ENCODE assay signal across 17 cellular contexts in the genomic region with DNA sequence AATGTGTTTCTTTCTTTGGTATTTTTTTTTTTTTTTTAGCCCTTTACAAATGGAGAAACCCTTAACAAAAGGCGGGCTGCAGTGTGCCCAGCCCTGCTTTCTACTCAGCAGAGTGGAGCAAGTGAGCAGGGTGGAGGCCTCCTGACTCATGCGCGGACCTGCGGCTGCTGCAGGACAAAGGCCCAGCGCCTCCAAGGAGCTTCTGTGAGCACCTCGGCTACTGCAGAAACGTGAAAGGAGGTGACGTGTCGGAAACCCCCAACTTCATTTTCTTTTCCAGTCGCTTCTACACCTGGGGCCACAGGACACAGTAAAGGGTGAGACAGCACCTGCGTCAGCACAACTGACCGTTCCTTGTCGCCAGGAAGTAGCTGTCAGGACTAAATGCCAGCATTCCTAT. TPM values are rescaled to one million over a fixed set of nuclear protein-coding genes. Genes with fewer than 3 reads are reported as not detected.
A peak's percentile ranks its signal among the peaks of the same experiment; 100 is the strongest.
DNase-seq lines count a peak whose midpoint lies in the region; ATAC-seq and TF ChIP-seq lines count a peak whose summit lies in the region.
"Had no signal": no experiment of that assay in that cellular context is flagged by ENCODE, and none has a peak within 500 bp of the region (broad histone marks: within the 10 kb centered on the region; RNA-seq: fewer than 3 reads in every experiment).

No MANE protein-coding gene starts in this region.

- H3K23ac ChIP-seq in neuronal stem cell (ENCODE audit: low read depth, low read length, poor library complexity), result peak overlapping the region; percentile 26

- H2BK15ac ChIP-seq in neuronal stem cell (ENCODE audit: low read length), result peak overlapping the region; percentile 56

- H3K4me1 ChIP-seq in HUES48 (ENCODE audit: control insufficient read depth, insufficient read depth, low read length) (no peaks in the 10 kb centered on the region; the same call in 1 of the 2 replicates), neuronal stem cell (ENCODE audit: control insufficient read depth in 2 of 2, insufficient read depth in 1 of 2, low read depth in 1 of 2, low read length in 2 of 2) (peaks cover 0 to 11% of the 10 kb centered on the region in 2 donors), stomach (peaks cover 0 to under 1% (median 0%) of the 10 kb centered on the region in 4 donors), psoas muscle (no peaks in the 10 kb centered on the region)

- H3K4me2 ChIP-seq in neuronal stem cell (ENCODE audit: insufficient read depth, low read length, poor library complexity, severe bottlenecking), result no peak overlapping the region

- intact Hi-C loops in stomach (cut with DNase I; ENCODE audit: low total_unique reads), result no loop called here
- intact Hi-C loops in psoas muscle (cut with DNase I), result no loop called here

- peak overlapping the region; percentile 63 for H2BK12ac ChIP-seq in neuronal stem cell (ENCODE audit: low read length)

- H2AFZ ChIP-seq in neuronal stem cell (ENCODE audit: low read length), result no peak overlapping the region
- H2AFZ ChIP-seq: GM23248 had no signal

- H3K27me3 ChIP-seq in HUES48 (ENCODE audit: control insufficient read depth, insufficient read depth, low read length) (no peaks in the 10 kb centered on the region), WERI-Rb-1 (ENCODE audit: insufficient read depth, low read depth, severe bottlenecking) (no peaks in the 10 kb centered on the region), neuronal stem cell (ENCODE audit: control insufficient read depth in 3 of 3, insufficient read depth in 3 of 3, low read depth in 1 of 3, low read length in 3 of 3) (no peaks in the 10 kb centered on the region), stomach (no peaks in the 10 kb centered on the region), psoas muscle (ENCODE audit: insufficient read depth in 3 of 3, low read length in 2 of 3) (no peaks in the 10 kb centered on the region)

- peak overlapping the region; percentile 87 for H3K18ac ChIP-seq in neuronal stem cell (ENCODE audit: low read length)

- peak; percentile 83 for ATAC-seq in esophagus mucosa
- ATAC-seq in psoas muscle, result no peak

- H4K91ac ChIP-seq in neuronal stem cell (ENCODE audit: low read depth, low read length, poor library complexity), result peak overlapping the region; percentile 12

- no peak for TF ChIP-seq EP300 in stomach (IDR thresholded peaks at IDR 0.05)

- no peak for TF ChIP-seq CTCF in WERI-Rb-1 (IDR thresholded peaks at IDR 0.05; ENCODE audit: low read depth, low read length)
- TF ChIP-seq CTCF in stomach (IDR thresholded peaks at IDR 0.05), result no peak
- no peak for TF ChIP-seq CTCF in psoas muscle (IDR thresholded peaks at IDR 0.05)

- TF ChIP-seq POLR2A in stomach (IDR thresholded peaks at IDR 0.05), result no peak

- no CpG with 5 or more reads among the region's 13 CpGs for WGBS in neuronal stem cell (ENCODE audit: extremely low coverage in 2 of 2, insufficient read length in 2 of 2, insufficient replicate concordance in 1 of 2), 2 donors
- 80 to 94% (median 91%) methylated on average over 13 of the region's 13 CpGs for WGBS in stomach, 5 donors
- WGBS in psoas muscle, 3 donors, result 91 to 95% (median 94%) methylated on average over 13 of the region's 13 CpGs

- H3K9me3 ChIP-seq in HUES48 (ENCODE audit: control insufficient read depth, insufficient read depth, low read length), result no peaks in the 10 kb centered on the region
- no peaks in the 10 kb centered on the region for H3K9me3 ChIP-seq in WERI-Rb-1 (ENCODE audit: severe bottlenecking)
- no peaks in the 10 kb centered on the region for H3K9me3 ChIP-seq in neuronal stem cell (replicated peaks in 1 of 2; ENCODE audit: control insufficient read depth in 2 of 2, insufficient read depth in 1 of 2, low read depth in 1 of 2, low read length in 2 of 2)
- H3K9me3 ChIP-seq in stomach, result no peaks in the 10 kb centered on the region
- H3K9me3 ChIP-seq in psoas muscle, result no peaks in the 10 kb centered on the region

- H3K36me3 ChIP-seq in HUES48 (ENCODE audit: control insufficient read depth, insufficient read depth, low read length) (peaks cover 94% of the 10 kb centered on the region), WERI-Rb-1 (peaks cover 76% of the 10 kb centered on the region), neuronal stem cell (replicated peaks in 1 of 2; ENCODE audit: control insufficient read depth in 2 of 2, insufficient read depth in 2 of 2, low read length in 2 of 2) (peaks cover 38 to 87% of the 10 kb centered on the region in 2 donors), stomach (peaks cover 66 to 100% (median 98%) of the 10 kb centered on the region in 4 donors), psoas muscle (ENCODE audit: insufficient read depth in 1 of 2, low read depth in 1 of 2) (peaks cover 11 to 99% of the 10 kb centered on the region in 2 donors)

- DNase-seq in WERI-Rb-1 (no peak), neuronal stem cell (ENCODE audit: low spot score) (no peak), stomach (no peak), psoas muscle (no peak)
- DNase-seq in activated CD4-positive, alpha-beta T cell treated with anti-CD3 and anti-CD28 coated beads, Interleukin-2, amount 50 U/mL, for 4 hours, result no peak
- DNase-seq: DMS79 treated with DMSO at 0.1 percent for 48 hours, GM23248, IMR-90, Karpas-422, NCI-H1417 treated with DMSO at 0.1 percent for 48 hours, NCI-H187 treated with DMSO at 0.1 percent for 48 hours, NCI-H2227 treated with DMSO at 0.1 percent for 48 hours, NCI-H510A treated with DMSO at 0.1 percent for 48 hours, NCI-H774, RPMI8226 had no signal

- no peak overlapping the region for H3K9ac ChIP-seq in HUES48 (ENCODE audit: low read depth, low read length)
- no peak overlapping the region for H3K9ac ChIP-seq in neuronal stem cell (ENCODE audit: low read depth, low read length, poor library complexity)
- H3K9ac ChIP-seq: GM23248 had no signal

- H3K4me3 ChIP-seq in HUES48 (ENCODE audit: low read depth, low read length), result no peak overlapping the region
- H3K4me3 ChIP-seq in WERI-Rb-1 (ENCODE audit: low read depth, low read length), result no peak overlapping the region
- H3K4me3 ChIP-seq in neuronal stem cell (ENCODE audit: low read length in 2 of 2), result no peak overlapping the region
- H3K4me3 ChIP-seq in stomach, result no peak overlapping the region
- no peak overlapping the region for H3K4me3 ChIP-seq in psoas muscle
- H3K4me3 ChIP-seq: GM23248 had no signal

- H2BK5ac ChIP-seq in neuronal stem cell (ENCODE audit: low read length), result peak overlapping the region; percentile 26

- H2AK5ac ChIP-seq in neuronal stem cell (ENCODE audit: low read depth, low read length), result peak overlapping the region; percentile 53

- no peak overlapping the region for H3K4ac ChIP-seq in neuronal stem cell (ENCODE audit: low read length)

- peak overlapping the region; percentile 67 for H2BK120ac ChIP-seq in neuronal stem cell (ENCODE audit: low read depth, low read length)

- no peak overlapping the region for H4K8ac ChIP-seq in neuronal stem cell (ENCODE audit: low read depth, low read length)

- H3K14ac ChIP-seq in neuronal stem cell (ENCODE audit: low read length), result peak overlapping the region; percentile 14

- H3K79me1 ChIP-seq in neuronal stem cell (ENCODE audit: low read depth, low read length), result no peaks in the 10 kb centered on the region

- peak overlapping the region; percentile 81 for H3K27ac ChIP-seq in HUES48 (ENCODE audit: low read depth, low read length)
- peak overlapping the region; percentile 81 for H3K27ac ChIP-seq in WERI-Rb-1
- H3K27ac ChIP-seq in neuronal stem cell (replicated peaks; ENCODE audit: low read length), result peak overlapping the region; percentile 63
- H3K27ac ChIP-seq in stomach, result no peak overlapping the region
- no peak overlapping the region for H3K27ac ChIP-seq in psoas muscle
- H3K27ac ChIP-seq: GM23248 had no signal

RNA-seq across cellular contexts. Expression of gene TPRG1L, which starts 7.0 kb away (rescaled TPM):
- 40.3 TPM for total RNA-seq in esophagus mucosa
- 13.4 TPM for polyA plus RNA-seq in neuronal stem cell (2013, experiment 1 of 2)
- 13.2 TPM for polyA plus RNA-seq in neuronal stem cell (2013, experiment 2 of 2)
- total RNA-seq in stomach, result 10 to 100 TPM; 21.6 to 43.3 (median 30.3) TPM
- polyA plus RNA-seq in stomach, result 10 to 100 TPM; 29.7 to 60.0 (median 33.7) TPM
- total RNA-seq in psoas muscle, result 10 to 100 TPM; 37.9 to 49.2 (median 39.2) TPM
- 10 to 100 TPM; 33.9 to 66.4 (median 45.0) TPM for polyA plus RNA-seq in psoas muscle

RNA-seq across cellular contexts. Expression of gene WRAP73, which starts 18.0 kb away (rescaled TPM):
- total RNA-seq in esophagus mucosa, result 13.9 TPM
- 24.6 TPM for polyA plus RNA-seq in neuronal stem cell (2013, experiment 1 of 2)
- 25.7 TPM for polyA plus RNA-seq in neuronal stem cell (2013, experiment 2 of 2)
- 10 to 100 TPM in 2 of 5 donors, 1 to 10 TPM in 2, under 1 TPM in 1; 0.89 to 55.4 (median 3.5) TPM for total RNA-seq in stomach
- polyA plus RNA-seq in stomach, result 10 to 100 TPM; 12.5 to 22.2 (median 13.0) TPM
- 10 to 100 TPM; 10.8 to 12.6 (median 11.7) TPM for total RNA-seq in psoas muscle
- polyA plus RNA-seq in psoas muscle, result 10 to 100 TPM; 14.9 to 21.8 (median 20.2) TPM

RNA-seq across cellular contexts. Expression of gene TP73, which starts 20.5 kb away (rescaled TPM):
- total RNA-seq in esophagus mucosa (5.2 TPM), stomach (1 to 10 TPM in 1 of 5 donors, under 1 TPM in 1, not detected in 3; 0.43 to 9.8 TPM), psoas muscle (under 1 TPM in 1 of 4 donors, not detected in 3; 0.13 TPM)
- 0.18 TPM for polyA plus RNA-seq in neuronal stem cell (2013, experiment 1 of 2)
- 0.19 TPM for polyA plus RNA-seq in neuronal stem cell (2013, experiment 2 of 2)
- polyA plus RNA-seq in stomach (1 to 10 TPM in 1 of 3 donors, under 1 TPM in 1, not detected in 1; 0.25 to 2.4 TPM), psoas muscle (under 1 TPM in 2 of 3 donors, not detected in 1; under 0.01 to 0.01 TPM)
- total RNA-seq: GM23248, IMR-90 had no signal
- polyA plus RNA-seq: GM23248, IMR-90 had no signal

RNA-seq across cellular contexts. Expression of gene MEGF6, which starts 20.6 kb away (rescaled TPM):
- total RNA-seq in esophagus mucosa, result 12.5 TPM
- polyA plus RNA-seq in neuronal stem cell (2013, experiment 1 of 2), result 10.3 TPM
- polyA plus RNA-seq in neuronal stem cell (2013, experiment 2 of 2), result 10.0 TPM
- total RNA-seq in stomach, result 10 to 100 TPM; 14.3 to 57.2 (median 41.1) TPM
- polyA plus RNA-seq in stomach, result 10 to 100 TPM in 2 of 3 donors, 1 to 10 TPM in 1; 2.6 to 18.6 (median 11.3) TPM
- 1 to 10 TPM; 3.7 to 5.5 (median 4.5) TPM for total RNA-seq in psoas muscle
- 1 to 10 TPM in 2 of 3 donors, under 1 TPM in 1; 0.67 to 2.4 (median 1.6) TPM for polyA plus RNA-seq in psoas muscle

Comparison
In these comparisons a context has a peak if more than half of its experiments do, and no peak if none do; other contexts are left out.
1. H3K27ac ChIP-seq: peak in HUES48 (single experiment), WERI-Rb-1 (single experiment) and neuronal stem cell (single experiment); none in stomach (0 of 5) and psoas muscle (single experiment).